ENCODE assay signal across 12 cellular contexts in genomic region chr2:105517814-105518705, GRCh38.
DNase-seq lines count a peak whose midpoint lies in the region; FAIRE-seq and TF ChIP-seq lines count a peak whose summit lies in the region.
"Had no signal": no experiment of that assay in that cellular context is flagged by ENCODE, and none has a peak within 500 bp of the region (broad histone marks: within the 10 kb centered on the region; RNA-seq: fewer than 3 reads in every experiment).

No MANE protein-coding gene starts in this region.

- H3K4me1 ChIP-seq in ovary (ENCODE audit: insufficient read depth) (peaks cover 14% of the 10 kb centered on the region), MM.1S (ENCODE audit: low read length) (no peaks in the 10 kb centered on the region)
- H3K4me1 ChIP-seq: Caco-2, HAP-1 had no signal

- no peaks in the 10 kb centered on the region for H3K79me2 ChIP-seq in MM.1S (ENCODE audit: low read length)

- no peak for TF ChIP-seq POLR2A in ovary (IDR thresholded peaks at IDR 0.05)

- FAIRE-seq in RCC 7860 (lab: Jason Lieb, UNC) = peak; percentile 67

- H3K27ac ChIP-seq in ovary (peak overlapping the region in 1 of 2 donors; percentile 42), MM.1S (ENCODE audit: low read length) (no peak overlapping the region)

- no peak overlapping the region for H3K9ac ChIP-seq in MM.1S (ENCODE audit: low read length)

- intact Hi-C loops in ovary (cut with DNase I) = loop anchor here in 2 of 4 donors (5.0 to 10.0 kb wide), 3 partner anchors 63 to 146 kb away; no protein-coding TSS in a partner anchor

- no peaks in the 10 kb centered on the region for H3F3A ChIP-seq in MM.1S (ENCODE audit: insufficient read depth, low read length)

- H3K4me2 ChIP-seq in MM.1S (ENCODE audit: low read depth, low read length) = no peak overlapping the region

- no peak overlapping the region for H2AFZ ChIP-seq in MM.1S (ENCODE audit: low read length)

- peak; percentile 39 for DNase-seq in Ammon's horn (ENCODE audit: low spot score)
- DNase-seq in RCC 7860 (ENCODE audit: low spot score) = peak; percentile 34
- peak; percentile 60 for DNase-seq in fibroblast of pulmonary artery (ENCODE audit: low read depth)
- DNase-seq in ovary = peak in 3 of 5 donors; percentile 48 to 75 (median 73)
- DNase-seq in dermis blood vessel endothelial cell = no peak
- DNase-seq in central memory CD4-positive, alpha-beta T cell = no peak
- no peak for DNase-seq in UCSD-AML1 (lab: John Stamatoyannopoulos, UW; ENCODE audit: unreplicated experiment)
- no peak for DNase-seq in MM.1S
- DNase-seq: activated CD8-positive, alpha-beta memory T cell treated with anti-CD3 and anti-CD28 coated beads, Interleukin-2, amount 10 ng/mL, durations not matched to agents 7 days and 5 days had no signal

- no peaks in the 10 kb centered on the region for H3K9me2 ChIP-seq in MM.1S (replicated peaks; ENCODE audit: insufficient read depth, low read length)

- 80 to 81% (median 80%) methylated on average over 8 of the region's 8 CpGs for WGBS in ovary, 3 donors

- TF ChIP-seq EP300 in ovary (IDR thresholded peaks at IDR 0.05) = no peak

- H3K4me3 ChIP-seq in fibroblast of pulmonary artery (replicated peaks; ENCODE audit: low read depth, low read length) (no peak overlapping the region), ovary (no peak overlapping the region), MM.1S (ENCODE audit: low read length) (no peak overlapping the region)
- H3K4me3 ChIP-seq: dorsolateral prefrontal cortex, HAP-1 had no signal

- H3K9me3 ChIP-seq in ovary (no peaks in the 10 kb centered on the region), MM.1S (replicated peaks; ENCODE audit: insufficient read depth, low read length) (no peaks in the 10 kb centered on the region)
- H3K9me3 ChIP-seq: Caco-2, HAP-1 had no signal

- H3K27me3 ChIP-seq in ovary (no peaks in the 10 kb centered on the region), MM.1S (replicated peaks; ENCODE audit: insufficient read depth, low read length) (no peaks in the 10 kb centered on the region)

- TF ChIP-seq CTCF in fibroblast of pulmonary artery (IDR thresholded peaks at IDR 0.05; ENCODE audit: low read length, missing control alignments) = no peak
- TF ChIP-seq CTCF in ovary (IDR thresholded peaks at IDR 0.05) = no peak
- TF ChIP-seq CTCF in MM.1S (IDR thresholded peaks at IDR 0.05; ENCODE audit: low read length) = no peak

- H4K20me1 ChIP-seq in MM.1S (ENCODE audit: insufficient read depth, low read length) = no peaks in the 10 kb centered on the region

- H3K36me3 ChIP-seq in ovary (no peaks in the 10 kb centered on the region), MM.1S (replicated peaks; ENCODE audit: insufficient read depth, low read length) (no peaks in the 10 kb centered on the region)
- H3K36me3 ChIP-seq: HAP-1 had no signal

Comparison
In these comparisons a context has a peak if more than half of its experiments do, and no peak if none do; other contexts are left out.
1. DNase-seq: peak in Ammon's horn (single experiment), RCC 7860 (single experiment), fibroblast of pulmonary artery (single experiment) and ovary (3 of 5); none in dermis blood vessel endothelial cell (single experiment), central memory CD4-positive, alpha-beta T cell (single experiment), UCSD-AML1 (single experiment) and MM.1S (single experiment).